ENCODE assay signal across 8 cellular contexts in the genomic region with DNA sequence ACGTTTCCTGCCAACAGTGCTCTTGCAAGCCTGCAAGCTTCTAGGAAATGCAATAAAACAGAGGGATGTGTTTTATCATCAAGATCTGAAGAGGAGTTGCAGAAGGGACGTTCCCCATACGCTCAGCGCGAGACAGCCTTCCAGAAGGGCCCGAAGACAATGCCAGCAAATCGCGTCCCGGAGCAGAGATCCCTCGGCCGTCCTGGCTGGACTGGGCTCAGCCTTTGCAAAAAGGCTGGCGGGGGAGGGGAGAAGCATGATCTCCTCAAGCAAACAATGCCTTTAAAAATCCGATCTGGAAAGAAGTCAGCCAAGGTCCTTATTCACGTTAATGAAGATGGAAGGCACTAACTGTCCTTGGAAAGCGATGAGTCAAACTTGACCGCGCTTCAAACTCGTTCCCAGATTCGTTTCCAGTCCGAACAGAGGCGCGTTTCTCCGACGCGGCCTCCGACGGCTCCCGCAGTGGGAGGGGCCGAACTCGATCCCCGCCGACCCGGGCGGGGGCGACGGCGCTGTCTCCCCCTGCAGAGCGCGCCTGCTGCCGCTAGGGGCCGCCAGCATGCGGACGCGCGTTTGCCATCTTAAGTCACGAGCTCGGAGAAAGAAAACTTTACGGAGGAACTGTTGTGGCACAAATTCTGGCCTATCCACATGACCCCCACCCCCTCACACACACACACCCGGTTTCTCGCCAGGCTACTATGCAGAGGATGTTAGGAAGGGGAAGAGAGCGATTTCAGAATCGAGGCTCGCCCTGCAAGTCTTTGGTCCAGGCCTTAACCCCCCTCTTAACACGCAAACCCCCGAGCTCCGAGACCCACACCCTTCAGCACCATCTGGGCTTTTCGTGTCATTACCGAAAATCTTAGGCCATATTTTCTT. TPM values are rescaled to one million over a fixed set of nuclear protein-coding genes. Genes with fewer than 3 reads are reported as not detected.
DNase-seq lines count a peak whose midpoint lies in the region; ATAC-seq and TF ChIP-seq lines count a peak whose summit lies in the region.

No MANE protein-coding gene starts in this region.

- no peaks in the 10 kb centered on the region; the same call in 1 of the 2 replicates for H3F3A ChIP-seq in GM23338 (replicated peaks; ENCODE audit: low read depth)

- H3K4me3 ChIP-seq in GM23338 (peak overlapping the region; percentile 82), coronary artery (peak overlapping the region; percentile 84)

- TF ChIP-seq CTCF in GM23338 (conservative IDR thresholded peaks at IDR 0.05; ENCODE audit: low read depth in 2 of 2): peak; percentile 77 to 91
- TF ChIP-seq CTCF in coronary artery (IDR thresholded peaks at IDR 0.05): peak; percentile 92

- H3K4me1 Mint-ChIP-seq in GM23338: peaks cover 44% of the 10 kb centered on the region

- peaks cover 68% of the 10 kb centered on the region for H3K27me3 ChIP-seq in GM23338 (ENCODE audit: insufficient read depth)

- H2AFZ ChIP-seq in GM23338: peak overlapping the region; percentile 80

- H3K79me2 ChIP-seq in GM23338 (replicated peaks; ENCODE audit: insufficient read depth): 0 out of 2 replicates have a peak, but pooled peaks cover 3% of the 10 kb centered on the region

- no peaks in the 10 kb centered on the region; the same call in 2 of the 3 replicates for H3K36me3 Mint-ChIP-seq in GM23338 (ENCODE audit: low read depth)

- in situ Hi-C loops in Caki2 (cut with HindIII; ENCODE audit: low pct_unique_long_range_greater_than_20kb, low sequenced_read_pairs): loop anchor here (5.0 kb wide), 1 partner anchor 1212 kb away; no protein-coding TSS in a partner anchor

- H4K20me1 ChIP-seq in GM23338 (replicated peaks; ENCODE audit: insufficient read depth): no peaks in the 10 kb centered on the region

- peak overlapping the region; percentile 81 for H3K4me3 Mint-ChIP-seq in GM23338

- H3K27me3 Mint-ChIP-seq in GM23338 (ENCODE audit: insufficient read depth, low read depth, poor library complexity): peaks cover 47% of the 10 kb centered on the region

- H3K27ac Mint-ChIP-seq in GM23338: peak overlapping the region; percentile 87; the same call in 1 of the 2 replicates

- DNase-seq in Caki2 (ENCODE audit: low read depth) (peak; percentile 88), GM23338 (ENCODE audit: low spot score) (peak; percentile 83), NCI-H2107 treated with DMSO at 0.1 percent for 48 hours (lab: John Stamatoyannopoulos, UW; ENCODE audit: unreplicated experiment) (peak; percentile 27), coronary artery (ENCODE audit: low spot score) (peak; percentile 91), left colon (peak; percentile 80 to 89)
- peak; percentile 86 for DNase-seq in activated CD4-positive, alpha-beta T cell treated with anti-CD3 and anti-CD28 coated beads for 48 hours
- DNase-seq in stimulated activated CD4-positive, alpha-beta T cell treated with anti-CD3 and anti-CD28 coated beads, Interleukin-15, amount 100 ng/mL, for 48 hours (ENCODE audit: low read depth in 2 of 2): peak; percentile 55 to 76

- H3K4me1 ChIP-seq in GM23338 (ENCODE audit: insufficient read depth): peaks cover 28% of the 10 kb centered on the region

- no peaks in the 10 kb centered on the region for H3K36me3 ChIP-seq in GM23338 (ENCODE audit: insufficient read depth)

- H3K27ac ChIP-seq in GM23338 (ENCODE audit: low read depth): peak overlapping the region; percentile 51; the same call in 1 of the 2 replicates
- peak overlapping the region; percentile 96 to 99 for H3K27ac ChIP-seq in coronary artery

- H3K9me2 ChIP-seq in GM23338 (ENCODE audit: insufficient read depth): no peaks in the 10 kb centered on the region

- intact Hi-C loops in left colon (cut with DNase I, micrococcal nuclease): loop anchor here (5.0 to 10.0 kb wide), 8 partner anchors 305 to 1405 kb away; partner anchors contain the start of gene LPP (in 1 of the 2)

- H3K9me3 Mint-ChIP-seq in GM23338: no peaks in the 10 kb centered on the region

- H3K4me2 ChIP-seq in GM23338: peak overlapping the region; percentile 87

- ATAC-seq in GM23338 (peak; percentile 20), left colon (peak; percentile 25), HG03565 (IDR thresholded peaks at IDR 0.05; ENCODE audit: unreplicated experiment) (no peak)

TF ChIP-seq in GM23338, 12 proteins besides CTCF, POLR2A, EP300 and RAD21 (continues in another document):
- peak; percentile 70 for TF ChIP-seq CREB1 (CRISPR knock-in tag; IDR thresholded peaks at IDR 0.05; ENCODE audit: low read depth)
- TF ChIP-seq, protein P1, sequence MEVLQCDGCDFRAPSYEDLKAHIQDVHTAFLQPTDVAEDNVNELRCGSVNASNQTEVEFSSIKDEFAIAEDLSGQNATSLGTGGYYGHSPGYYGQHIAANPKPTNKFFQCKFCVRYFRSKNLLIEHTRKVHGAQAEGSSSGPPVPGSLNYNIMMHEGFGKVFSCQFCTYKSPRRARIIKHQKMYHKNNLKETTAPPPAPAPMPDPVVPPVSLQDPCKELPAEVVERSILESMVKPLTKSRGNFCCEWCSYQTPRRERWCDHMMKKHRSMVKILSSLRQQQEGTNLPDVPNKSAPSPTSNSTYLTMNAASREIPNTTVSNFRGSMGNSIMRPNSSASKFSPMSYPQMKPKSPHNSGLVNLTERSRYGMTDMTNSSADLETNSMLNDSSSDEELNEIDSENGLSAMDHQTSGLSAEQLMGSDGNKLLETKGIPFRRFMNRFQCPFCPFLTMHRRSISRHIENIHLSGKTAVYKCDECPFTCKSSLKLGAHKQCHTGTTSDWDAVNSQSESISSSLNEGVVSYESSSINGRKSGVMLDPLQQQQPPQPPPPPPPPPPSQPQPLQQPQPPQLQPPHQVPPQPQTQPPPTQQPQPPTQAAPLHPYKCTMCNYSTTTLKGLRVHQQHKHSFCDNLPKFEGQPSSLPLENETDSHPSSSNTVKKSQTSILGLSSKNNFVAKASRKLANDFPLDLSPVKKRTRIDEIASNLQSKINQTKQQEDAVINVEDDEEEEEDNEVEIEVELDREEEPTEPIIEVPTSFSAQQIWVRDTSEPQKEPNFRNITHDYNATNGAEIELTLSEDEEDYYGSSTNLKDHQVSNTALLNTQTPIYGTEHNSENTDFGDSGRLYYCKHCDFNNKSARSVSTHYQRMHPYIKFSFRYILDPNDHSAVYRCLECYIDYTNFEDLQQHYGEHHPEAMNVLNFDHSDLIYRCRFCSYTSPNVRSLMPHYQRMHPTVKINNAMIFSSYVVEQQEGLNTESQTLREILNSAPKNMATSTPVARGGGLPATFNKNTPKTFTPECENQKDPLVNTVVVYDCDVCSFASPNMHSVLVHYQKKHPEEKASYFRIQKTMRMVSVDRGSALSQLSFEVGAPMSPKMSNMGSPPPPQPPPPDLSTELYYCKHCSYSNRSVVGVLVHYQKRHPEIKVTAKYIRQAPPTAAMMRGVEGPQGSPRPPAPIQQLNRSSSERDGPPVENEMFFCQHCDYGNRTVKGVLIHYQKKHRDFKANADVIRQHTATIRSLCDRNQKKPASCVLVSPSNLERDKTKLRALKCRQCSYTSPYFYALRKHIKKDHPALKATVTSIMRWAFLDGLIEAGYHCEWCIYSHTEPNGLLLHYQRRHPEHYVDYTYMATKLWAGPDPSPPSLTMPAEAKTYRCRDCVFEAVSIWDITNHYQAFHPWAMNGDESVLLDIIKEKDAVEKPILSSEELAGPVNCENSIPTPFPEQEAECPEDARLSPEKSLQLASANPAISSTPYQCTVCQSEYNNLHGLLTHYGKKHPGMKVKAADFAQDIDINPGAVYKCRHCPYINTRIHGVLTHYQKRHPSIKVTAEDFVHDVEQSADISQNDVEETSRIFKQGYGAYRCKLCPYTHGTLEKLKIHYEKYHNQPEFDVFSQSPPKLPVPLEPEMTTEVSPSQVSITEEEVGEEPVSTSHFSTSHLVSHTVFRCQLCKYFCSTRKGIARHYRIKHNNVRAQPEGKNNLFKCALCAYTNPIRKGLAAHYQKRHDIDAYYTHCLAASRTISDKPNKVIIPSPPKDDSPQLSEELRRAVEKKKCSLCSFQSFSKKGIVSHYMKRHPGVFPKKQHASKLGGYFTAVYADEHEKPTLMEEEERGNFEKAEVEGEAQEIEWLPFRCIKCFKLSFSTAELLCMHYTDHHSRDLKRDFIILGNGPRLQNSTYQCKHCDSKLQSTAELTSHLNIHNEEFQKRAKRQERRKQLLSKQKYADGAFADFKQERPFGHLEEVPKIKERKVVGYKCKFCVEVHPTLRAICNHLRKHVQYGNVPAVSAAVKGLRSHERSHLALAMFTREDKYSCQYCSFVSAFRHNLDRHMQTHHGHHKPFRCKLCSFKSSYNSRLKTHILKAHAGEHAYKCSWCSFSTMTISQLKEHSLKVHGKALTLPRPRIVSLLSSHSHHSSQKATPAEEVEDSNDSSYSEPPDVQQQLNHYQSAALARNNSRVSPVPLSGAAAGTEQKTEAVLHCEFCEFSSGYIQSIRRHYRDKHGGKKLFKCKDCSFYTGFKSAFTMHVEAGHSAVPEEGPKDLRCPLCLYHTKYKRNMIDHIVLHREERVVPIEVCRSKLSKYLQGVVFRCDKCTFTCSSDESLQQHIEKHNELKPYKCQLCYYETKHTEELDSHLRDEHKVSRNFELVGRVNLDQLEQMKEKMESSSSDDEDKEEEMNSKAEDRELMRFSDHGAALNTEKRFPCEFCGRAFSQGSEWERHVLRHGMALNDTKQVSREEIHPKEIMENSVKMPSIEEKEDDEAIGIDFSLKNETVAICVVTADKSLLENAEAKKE (CRISPR knock-in tag; IDR thresholded peaks at IDR 0.05): no peak

RNA-seq across cellular contexts. Expression of gene BCL6, which starts 5.5 kb away (rescaled TPM):
- 1.8 and 3.0 TPM in 2 replicates for total RNA-seq in Caki2 (2014; rRNA removed; shearing (Covaris generic); ENCODE audit: low replicate concordance)
- 5.4 and 5.9 TPM in 2 replicates for total RNA-seq in GM23338 (2014; rRNA removed; shearing (Covaris generic))
- polyA plus RNA-seq in GM23338 (2016; fragmentation: Nextera tagmentation; extraction: Ambion mirVana): 2.5 and 2.6 TPM in 2 replicates
- 10 to 100 TPM; 12.6 to 16.5 TPM for total RNA-seq in left colon

RNA-seq across cellular contexts. Expression of gene RTP2, which starts 37.4 kb away (rescaled TPM):
- 0.30 TPM in 1 of 2 replicates, not detected in the other for total RNA-seq in Caki2 (2014; rRNA removed; shearing (Covaris generic); ENCODE audit: low replicate concordance)
- not detected in 2 replicates for total RNA-seq in GM23338 (2014; rRNA removed; shearing (Covaris generic))
- not detected in 2 replicates for polyA plus RNA-seq in GM23338 (2016; fragmentation: Nextera tagmentation; extraction: Ambion mirVana)
- not detected for total RNA-seq in left colon

Comparison
In these comparisons a context has a peak if more than half of its experiments do, and no peak if none do; other contexts are left out.
1. DNase-seq: peak in every context shown above with its lines; median percentile 91 in coronary artery; 88 in Caki2; 86 in activated CD4-positive, alpha-beta T cell treated with anti-CD3 and anti-CD28 coated beads for 48 hours; 84 in left colon; 83 in GM23338; 66 in stimulated activated CD4-positive, alpha-beta T cell treated with anti-CD3 and anti-CD28 coated beads, Interleukin-15, amount 100 ng/mL, for 48 hours; 27 in NCI-H2107 treated with DMSO at 0.1 percent for 48 hours.